In the genomic region with DNA sequence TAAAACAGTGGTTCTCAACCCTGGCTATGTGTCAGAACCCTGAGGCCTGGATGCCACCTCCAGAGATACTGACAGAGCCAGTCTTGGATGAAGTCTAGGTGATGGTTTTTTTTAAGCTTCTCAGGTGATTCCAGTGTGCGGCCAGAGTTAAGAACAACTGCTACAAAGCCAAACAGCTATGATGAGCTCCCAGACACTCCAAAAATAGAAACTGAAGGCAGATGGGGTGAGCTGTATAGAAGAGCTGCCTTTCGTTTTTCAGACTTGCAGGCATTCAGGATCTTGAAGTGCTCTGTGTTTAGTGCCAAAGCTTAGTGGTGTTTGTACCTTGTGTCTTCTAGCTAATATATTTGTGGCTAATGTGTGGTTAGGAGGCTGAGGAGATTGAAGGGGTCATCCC, we compare ENCODE assay signal across 20 cellular contexts. TPM values are rescaled to one million over a fixed set of nuclear protein-coding genes. Genes with fewer than 3 reads are reported as not detected.
DNase-seq lines count a peak whose midpoint lies in the region; ATAC-seq and TF ChIP-seq lines count a peak whose summit lies in the region.
"Had no signal": no experiment of that assay in that cellular context is flagged by ENCODE, and none has a peak within 500 bp of the region (broad histone marks: within the 10 kb centered on the region; RNA-seq: fewer than 3 reads in every experiment).

No MANE protein-coding gene starts in this region.

- no peaks in the 10 kb centered on the region for H3K79me2 ChIP-seq in mammary epithelial cell (ENCODE audit: insufficient read depth, low read length)

- no peak overlapping the region for H3K4me3 ChIP-seq in mammary epithelial cell (replicated peaks in 1 of 3; ENCODE audit: insufficient read depth in 1 of 3, low read depth in 2 of 3, low read length in 3 of 3)
- no peak overlapping the region for H3K4me3 ChIP-seq in Panc1 (ENCODE audit: low read depth in 2 of 2, low read length in 2 of 2)
- peak overlapping the region in 1 of 2 donors; percentile 8 for H3K4me3 ChIP-seq in stomach smooth muscle (ENCODE audit: low read length in 2 of 2)
- H3K4me3 ChIP-seq: BLaER1, MG63 had no signal

- H3K9me3 Mint-ChIP-seq in MCF 10A (ENCODE audit: unreplicated experiment) = peaks cover 8% of the 10 kb centered on the region
- H3K9me3 Mint-ChIP-seq: IgD-negative memory B cell had no signal

- WGBS in mammary epithelial cell (ENCODE audit: low coverage, missing lambda C conversion rate) = 29% methylated on average over 2 of the region's 2 CpGs

- H3K27ac ChIP-seq in mammary epithelial cell (ENCODE audit: insufficient read depth, low read depth, low read length) (peak overlapping the region; percentile 24), Panc1 (ENCODE audit: low read length) (no peak overlapping the region), stomach smooth muscle (ENCODE audit: low read length) (peak overlapping the region; percentile 33)
- H3K27ac ChIP-seq: BLaER1 had no signal

- H3K9ac ChIP-seq in mammary epithelial cell (ENCODE audit: insufficient read depth, low read length) (no peak overlapping the region), stomach smooth muscle (ENCODE audit: low read length in 2 of 2) (no peak overlapping the region)
- H3K9ac ChIP-seq: BLaER1 had no signal

- CTCF ChIA-PET in mammary epithelial cell (lab: Charles Lee; ENCODE audit: low non-redundant PET) (interaction anchor here (0.6 kb wide), 2 partner anchors 45 to 129 kb away, joined by 4 read pairs; no protein-coding TSS in a partner anchor), MCF 10A (lab: Yijun Ruan, JAX) (interaction anchor here (0.7 to 3.1 kb wide), 4 partner anchors 16 to 62 kb away, joined by 3 to 15 read pairs (median 4); no protein-coding TSS in a partner anchor), Panc1 (lab: Charles Lee) (interaction anchor here (0.5 kb wide), 1 partner anchor 42 kb away, joined by 3 read pairs; no protein-coding TSS in a partner anchor)

- H3K9me3 ChIP-seq in mammary epithelial cell (replicated peaks; ENCODE audit: insufficient read depth, low read length) (no peaks in the 10 kb centered on the region), Panc1 (ENCODE audit: control insufficient read depth, insufficient read depth, low read depth, low read length) (no peaks in the 10 kb centered on the region), stomach smooth muscle (ENCODE audit: control insufficient read depth in 2 of 2, low read length in 2 of 2) (no peaks in the 10 kb centered on the region)
- H3K9me3 ChIP-seq: BLaER1, MG63 had no signal

- TF ChIP-seq CTCF in mammary epithelial cell (conservative IDR thresholded peaks at IDR 0.05 in 1 of 2, IDR thresholded peaks at IDR 0.05 in 1 of 2; ENCODE audit: extremely low read depth in 1 of 2, insufficient read depth in 1 of 2, low read depth in 1 of 2, low read length in 2 of 2) (no peak), MCF 10A (IDR thresholded peaks at IDR 0.05; ENCODE audit: unreplicated experiment) (no peak), Panc1 (IDR thresholded peaks at IDR 0.05) (no peak)

- H3K27ac Mint-ChIP-seq in MCF 10A (ENCODE audit: low read depth, unreplicated experiment) = no peak overlapping the region
- H3K27ac Mint-ChIP-seq: CD4-positive, alpha-beta memory T cell; IgD-negative memory B cell had no signal

- BruUV-seq in mammary epithelial cell (replicated peaks; lab: Mats Ljungman, UMichigan) (no TSS peak), MCF 10A (replicated peaks; lab: Mats Ljungman, UMichigan) (no TSS peak), Panc1 (replicated peaks; lab: Mats Ljungman, UMichigan) (no TSS peak)

- no peaks in the 10 kb centered on the region for H3K4me1 Mint-ChIP-seq in MCF 10A (ENCODE audit: insufficient read depth, unreplicated experiment)
- H3K4me1 Mint-ChIP-seq: CD4-positive, alpha-beta memory T cell had no signal

- dilution Hi-C loops in mammary epithelial cell (cut with HindIII; ENCODE audit: low sequenced_read_pairs) = loop anchor here (5.0 to 10.0 kb wide), 2 partner anchors 58 to 60 kb away; no protein-coding TSS in a partner anchor

- DNase-seq in mammary epithelial cell = no peak
- no peak for DNase-seq in MCF 10A (ENCODE audit: unreplicated experiment)
- DNase-seq in Panc1 (ENCODE audit: low read depth, low spot score) = no peak
- DNase-seq in myocyte (ENCODE audit: low read depth) = peak; percentile 39
- no peak for DNase-seq in OCI-M2 (lab: John Stamatoyannopoulos, UW; ENCODE audit: unreplicated experiment)
- no peak for DNase-seq in SIG-M5 (lab: John Stamatoyannopoulos, UW)
- DNase-seq: CD4-positive, alpha-beta memory T cell; Karpas-422; MG63; NCI-H1092; NCI-H1436 treated with DMSO at 0.1 percent for 48 hours; NCI-H2081 treated with DMSO at 0.1 percent for 48 hours; NCI-H2227 treated with DMSO at 0.1 percent for 48 hours; NCI-H510A treated with DMSO at 0.1 percent for 48 hours; NCI-H774; OCI-M1; RPMI8226 had no signal

- POLR2A ChIA-PET in MCF 10A (lab: Yijun Ruan, JAX) (interaction anchor here (0.6 to 1.7 kb wide), 3 partner anchors 9 to 826 kb away, joined by 3 to 5 read pairs (median 3); no protein-coding TSS in a partner anchor), Panc1 (lab: Charles Lee) (interaction anchor here (0.8 kb wide), 1 partner anchor 384 kb away, joined by 3 read pairs; a partner anchor contains a TSS)

- in situ Hi-C loops in mammary epithelial cell (cut with MboI; ENCODE audit: low sequenced_read_pairs in 2 of 2) = no loop called here
- in situ Hi-C loops in Panc1 (cut with HindIII; ENCODE audit: low pct_unique_long_range_greater_than_20kb, low sequenced_read_pairs) = no loop called here

- H2AFZ ChIP-seq in mammary epithelial cell (ENCODE audit: low read depth, low read length) = peak overlapping the region; percentile 28

- H3K36me3 Mint-ChIP-seq in MCF 10A (ENCODE audit: insufficient read depth, unreplicated experiment) = no peaks in the 10 kb centered on the region
- H3K36me3 Mint-ChIP-seq: CD4-positive, alpha-beta memory T cell; IgD-negative memory B cell had no signal

- H3K4me3 Mint-ChIP-seq in MCF 10A (ENCODE audit: unreplicated experiment) = no peak overlapping the region
- H3K4me3 Mint-ChIP-seq: CD4-positive, alpha-beta memory T cell; IgD-negative memory B cell had no signal

- H3K27me3 ChIP-seq in mammary epithelial cell (ENCODE audit: insufficient read depth, low read length) = no peaks in the 10 kb centered on the region
- H3K27me3 ChIP-seq in Panc1 (ENCODE audit: control insufficient read depth, insufficient read depth, low read length) = no peaks in the 10 kb centered on the region
- H3K27me3 ChIP-seq in stomach smooth muscle (ENCODE audit: control insufficient read depth in 1 of 2, insufficient read depth in 2 of 2, low read length in 2 of 2) = no peaks in the 10 kb centered on the region
- H3K27me3 ChIP-seq: BLaER1, MG63 had no signal

- 0 out of 2 replicates have a peak, but pooled peaks have one; percentile 24 for ATAC-seq in Panc1

- H4K20me1 ChIP-seq in mammary epithelial cell (ENCODE audit: insufficient read depth, low read length) = no peaks in the 10 kb centered on the region
- H4K20me1 ChIP-seq: BLaER1 had no signal

- H3K36me3 ChIP-seq in mammary epithelial cell (ENCODE audit: insufficient read depth, low read length) (no peaks in the 10 kb centered on the region), Panc1 (ENCODE audit: control insufficient read depth, insufficient read depth, low read length) (no peaks in the 10 kb centered on the region), stomach smooth muscle (ENCODE audit: control insufficient read depth in 2 of 2, insufficient read depth in 2 of 2, low read length in 2 of 2) (no peaks in the 10 kb centered on the region)
- H3K36me3 ChIP-seq: BLaER1, MG63 had no signal

- peaks cover 12% of the 10 kb centered on the region for H3K27me3 Mint-ChIP-seq in MCF 10A (ENCODE audit: insufficient read depth, unreplicated experiment)

- intact Hi-C loops in mammary epithelial cell (cut with micrococcal nuclease) = loop anchor here (1.0 kb wide), 1 partner anchor 60 kb away; no protein-coding TSS in a partner anchor
- intact Hi-C loops in MCF 10A (cut with micrococcal nuclease) = no loop called here
- intact Hi-C loops in Panc1 (cut with micrococcal nuclease; ENCODE audit: unreplicated experiment) = no loop called here

- H3K4me1 ChIP-seq in mammary epithelial cell (ENCODE audit: insufficient read depth, low read length) (peaks cover 49% of the 10 kb centered on the region), Panc1 (ENCODE audit: control insufficient read depth, insufficient read depth, low read length) (no peaks in the 10 kb centered on the region), stomach smooth muscle (ENCODE audit: control insufficient read depth, insufficient read depth, low read length) (peaks cover 22% of the 10 kb centered on the region)
- H3K4me1 ChIP-seq: BLaER1 had no signal

- peak overlapping the region; percentile 25 for H3K4me2 ChIP-seq in mammary epithelial cell (ENCODE audit: insufficient read depth, low read depth, low read length)
- H3K4me2 ChIP-seq: BLaER1 had no signal

RNA-seq across cellular contexts. Expression of a gene that starts 14.2 kb away (rescaled TPM):
- total RNA-seq in mammary epithelial cell (1 to 10 TPM; 1.2 to 5.5 TPM), MCF 10A (2022) (0.29 and 0.93 TPM in 2 replicates), Panc1 (2021; ENCODE audit: unreplicated experiment) (2.8 TPM), myocyte (1.2 and 8.4 TPM in 2 replicates)
- 0.57 TPM for polyA plus RNA-seq in mammary epithelial cell
- not detected for polyA minus RNA-seq in mammary epithelial cell
- 6.2 TPM for polyA plus RNA-seq in Panc1 (2012; ENCODE audit: insufficient read length)
- polyA plus RNA-seq in myocyte (2012) = 7.9 TPM
- polyA plus RNA-seq: CD4-positive, alpha-beta memory T cell; IgD-negative memory B cell had no signal
